In genomic region chr2:201450910-201451329, GRCh38 we compare ENCODE assay signal across 8 cellular contexts. TPM values are rescaled to one million over a fixed set of nuclear protein-coding genes. Genes with fewer than 3 reads are reported as not detected.
DNase-seq lines count a peak whose midpoint lies in the region; ATAC-seq and TF ChIP-seq lines count a peak whose summit lies in the region.

No MANE protein-coding gene starts in this region.

- H3K9ac ChIP-seq in neural cell (ENCODE audit: low read length): peak overlapping the region; percentile 85

- TF ChIP-seq RAD21 in neural cell (conservative IDR thresholded peaks at IDR 0.05): peak; percentile 40

- H3K27me3 ChIP-seq in neural cell (ENCODE audit: insufficient read depth, low read depth, low read length): no peaks in the 10 kb centered on the region

- H3K79me2 ChIP-seq in neural cell (replicated peaks; ENCODE audit: insufficient read depth, low read length): peaks cover 5% of the 10 kb centered on the region

- H2AFZ ChIP-seq in neural cell (ENCODE audit: low read depth, low read length): peak overlapping the region; percentile 97

- H4K20me1 ChIP-seq in neural cell (ENCODE audit: insufficient read depth): no peaks in the 10 kb centered on the region

- H3K4me3 ChIP-seq in epithelial cell of proximal tubule (ENCODE audit: low read depth, low read length) (peak overlapping the region; percentile 92), neural cell (ENCODE audit: low read length) (peak overlapping the region; percentile 98)

- TF ChIP-seq CTCF in epithelial cell of proximal tubule (conservative IDR thresholded peaks at IDR 0.05; ENCODE audit: low read depth, low read length) (no peak), neural cell (IDR thresholded peaks at IDR 0.05; ENCODE audit: poor library complexity, severe bottlenecking) (no peak)

- no peak for TF ChIP-seq EP300 in neural cell (conservative IDR thresholded peaks at IDR 0.05; ENCODE audit: poor library complexity, severe bottlenecking)

- peak overlapping the region; percentile 94 for H3K4me2 ChIP-seq in neural cell (ENCODE audit: low read length)

- ATAC-seq in HG03025 (IDR thresholded peaks at IDR 0.05; ENCODE audit: low FRiP score, unreplicated experiment) (peak; percentile 26), HG03521 (IDR thresholded peaks at IDR 0.05; ENCODE audit: unreplicated experiment) (no peak), HG03565 (IDR thresholded peaks at IDR 0.05; ENCODE audit: unreplicated experiment) (no peak)

- no peaks in the 10 kb centered on the region for H3K9me2 ChIP-seq in neural cell (ENCODE audit: insufficient read depth, low read length)

- no peaks in the 10 kb centered on the region for H3K9me3 ChIP-seq in neural cell (ENCODE audit: low read length)

- peak overlapping the region; percentile 82 for H3K27ac ChIP-seq in neural cell (ENCODE audit: low read length)

- H3K36me3 ChIP-seq in neural cell (ENCODE audit: insufficient read depth, low read length): no peaks in the 10 kb centered on the region

- H3F3A ChIP-seq in neural cell (ENCODE audit: insufficient read depth, low read length, poor library complexity, severe bottlenecking): no peaks in the 10 kb centered on the region

- DNase-seq in NOMO-1 treated with DMSO at 0.1 percent for 48 hours (lab: John Stamatoyannopoulos, UW; ENCODE audit: unreplicated experiment): peak; percentile 16
- no peak for DNase-seq in NOMO-1 (lab: John Stamatoyannopoulos, UW; ENCODE audit: unreplicated experiment in 2 of 2)
- DNase-seq in RKO (ENCODE audit: low spot score): peak; percentile 45
- no peak for DNase-seq in epithelial cell of proximal tubule (ENCODE audit: low read depth)

TF ChIP-seq in neural cell, 6 proteins besides CTCF, POLR2A, EP300 and RAD21:
- TF ChIP-seq, protein P1, sequence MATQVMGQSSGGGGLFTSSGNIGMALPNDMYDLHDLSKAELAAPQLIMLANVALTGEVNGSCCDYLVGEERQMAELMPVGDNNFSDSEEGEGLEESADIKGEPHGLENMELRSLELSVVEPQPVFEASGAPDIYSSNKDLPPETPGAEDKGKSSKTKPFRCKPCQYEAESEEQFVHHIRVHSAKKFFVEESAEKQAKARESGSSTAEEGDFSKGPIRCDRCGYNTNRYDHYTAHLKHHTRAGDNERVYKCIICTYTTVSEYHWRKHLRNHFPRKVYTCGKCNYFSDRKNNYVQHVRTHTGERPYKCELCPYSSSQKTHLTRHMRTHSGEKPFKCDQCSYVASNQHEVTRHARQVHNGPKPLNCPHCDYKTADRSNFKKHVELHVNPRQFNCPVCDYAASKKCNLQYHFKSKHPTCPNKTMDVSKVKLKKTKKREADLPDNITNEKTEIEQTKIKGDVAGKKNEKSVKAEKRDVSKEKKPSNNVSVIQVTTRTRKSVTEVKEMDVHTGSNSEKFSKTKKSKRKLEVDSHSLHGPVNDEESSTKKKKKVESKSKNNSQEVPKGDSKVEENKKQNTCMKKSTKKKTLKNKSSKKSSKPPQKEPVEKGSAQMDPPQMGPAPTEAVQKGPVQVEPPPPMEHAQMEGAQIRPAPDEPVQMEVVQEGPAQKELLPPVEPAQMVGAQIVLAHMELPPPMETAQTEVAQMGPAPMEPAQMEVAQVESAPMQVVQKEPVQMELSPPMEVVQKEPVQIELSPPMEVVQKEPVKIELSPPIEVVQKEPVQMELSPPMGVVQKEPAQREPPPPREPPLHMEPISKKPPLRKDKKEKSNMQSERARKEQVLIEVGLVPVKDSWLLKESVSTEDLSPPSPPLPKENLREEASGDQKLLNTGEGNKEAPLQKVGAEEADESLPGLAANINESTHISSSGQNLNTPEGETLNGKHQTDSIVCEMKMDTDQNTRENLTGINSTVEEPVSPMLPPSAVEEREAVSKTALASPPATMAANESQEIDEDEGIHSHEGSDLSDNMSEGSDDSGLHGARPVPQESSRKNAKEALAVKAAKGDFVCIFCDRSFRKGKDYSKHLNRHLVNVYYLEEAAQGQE (IDR thresholded peaks at IDR 0.05; ENCODE audit: borderline replicate concordance): no peak
- TF ChIP-seq POLR2AphosphoS5 (IDR thresholded peaks at IDR 0.05) (no peak), MXI1 (conservative IDR thresholded peaks at IDR 0.05; ENCODE audit: poor library complexity, severe bottlenecking) (no peak), SMC3 (conservative IDR thresholded peaks at IDR 0.05; ENCODE audit: poor library complexity) (no peak), TAF1 (IDR thresholded peaks at IDR 0.05; ENCODE audit: low read depth) (no peak), EZH2 (IDR thresholded peaks at IDR 0.05; ENCODE audit: borderline replicate concordance, insufficient read depth, low read length, poor library complexity, severe bottlenecking) (no peak)

RNA-seq across cellular contexts. Expression of gene TRAK2, which starts 0.3 kb away (rescaled TPM):
- total RNA-seq in epithelial cell of proximal tubule: 11.2 and 17.9 TPM in 2 replicates
- polyA plus RNA-seq in neural cell: 17.2 and 19.6 TPM in 2 replicates
- polyA minus RNA-seq in neural cell: 31.4 and 37.9 TPM in 2 replicates

RNA-seq across cellular contexts. Expression of gene STRADB, which starts 0.6 kb away (rescaled TPM):
- 27.8 and 31.0 TPM in 2 replicates for total RNA-seq in epithelial cell of proximal tubule
- polyA plus RNA-seq in neural cell: 74.8 and 76.1 TPM in 2 replicates
- 56.7 and 58.2 TPM in 2 replicates for polyA minus RNA-seq in neural cell

Comparison
In these comparisons a context has a peak if more than half of its experiments do, and no peak if none do; other contexts are left out.
1. DNase-seq: peak in NOMO-1 treated with DMSO at 0.1 percent for 48 hours (single experiment) and RKO (single experiment); none in NOMO-1 (0 of 2) and epithelial cell of proximal tubule (single experiment).